ENCODE assay signal across 21 cellular contexts in the genomic region with DNA sequence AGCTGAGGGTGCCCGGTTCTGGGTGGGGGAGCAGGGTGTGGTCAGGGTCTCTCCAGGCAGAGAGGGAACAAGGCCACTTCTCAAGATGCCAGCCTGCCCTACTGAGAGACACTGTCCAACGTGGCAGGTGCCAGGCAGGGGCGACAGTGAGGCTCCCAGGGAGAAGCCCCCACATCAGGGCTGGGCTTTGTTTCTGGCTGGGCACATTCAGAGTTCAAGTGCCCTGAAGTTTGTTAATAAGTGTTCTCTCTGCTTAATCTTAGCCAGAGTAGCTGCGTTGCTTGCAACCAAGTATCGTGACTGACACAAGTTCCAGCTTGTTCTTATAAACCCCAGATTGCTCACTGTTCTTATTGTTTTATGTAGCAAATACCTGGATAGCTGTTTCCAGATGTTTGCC. TPM values are rescaled to one million over a fixed set of nuclear protein-coding genes. Genes with fewer than 3 reads are reported as not detected.
DNase-seq lines count a peak whose midpoint lies in the region; ATAC-seq and TF ChIP-seq lines count a peak whose summit lies in the region.
"Had no signal": no experiment of that assay in that cellular context is flagged by ENCODE, and none has a peak within 500 bp of the region (broad histone marks: within the 10 kb centered on the region; RNA-seq: fewer than 3 reads in every experiment).

No MANE protein-coding gene starts in this region.

- H3K27ac Mint-ChIP-seq in MCF 10A (ENCODE audit: low read depth, unreplicated experiment) (peak overlapping the region; percentile 7), endothelial cell (ENCODE audit: unreplicated experiment) (no peak overlapping the region)
- no peak overlapping the region for H3K27ac Mint-ChIP-seq in activated T-helper 2 cell treated with anti-CD3 and anti-CD28 coated beads, Interferon-gamma antibody, Interleukin-2, Interleukin-4, amounts not matched to agents 10 μg/mL and 5 μg/mL and 100 μg/mL, durations not matched to agents 14 hours and 24 hours and 36 hours

- H3K27me3 Mint-ChIP-seq in MCF 10A (ENCODE audit: insufficient read depth, unreplicated experiment) (peaks cover 30% of the 10 kb centered on the region), endothelial cell (ENCODE audit: unreplicated experiment) (peaks cover 5% of the 10 kb centered on the region)
- peaks cover 31% of the 10 kb centered on the region for H3K27me3 Mint-ChIP-seq in activated T-helper 2 cell treated with anti-CD3 and anti-CD28 coated beads, Interferon-gamma antibody, Interleukin-2, Interleukin-4, amounts not matched to agents 10 μg/mL and 5 μg/mL and 100 μg/mL, durations not matched to agents 14 hours and 24 hours and 36 hours (ENCODE audit: low read depth)

- H3K36me3 ChIP-seq in breast epithelium, result no peaks in the 10 kb centered on the region
- no peaks in the 10 kb centered on the region for H3K36me3 ChIP-seq in RWPE2 (ENCODE audit: low read depth)
- no peaks in the 10 kb centered on the region for H3K36me3 ChIP-seq in spleen

- POLR2A ChIA-PET in MCF 10A (lab: Yijun Ruan, JAX), result no interaction called here

- intact Hi-C loops in MCF 10A (cut with micrococcal nuclease) (no loop called here), breast epithelium (cut with DNase I; ENCODE audit: low total_unique reads) (no loop called here), spleen (cut with DNase I; ENCODE audit: low total_unique reads) (no loop called here)
- intact Hi-C loops in activated T-helper 2 cell treated with anti-CD3 and anti-CD28 coated beads, Interferon-gamma antibody, Interleukin-2, Interleukin-4, amounts not matched to agents 10 μg/mL and 5 μg/mL and 100 μg/mL, durations not matched to agents 14 hours and 24 hours and 36 hours (cut with micrococcal nuclease), result no loop called here

- TF ChIP-seq POLR2A in breast epithelium (IDR thresholded peaks at IDR 0.05), result no peak
- TF ChIP-seq POLR2A in spleen (IDR thresholded peaks at IDR 0.05), result no peak

- no peak overlapping the region for H3K4me3 ChIP-seq in breast epithelium
- H3K4me3 ChIP-seq in RWPE2 (ENCODE audit: severe bottlenecking), result no peak overlapping the region
- no peak overlapping the region for H3K4me3 ChIP-seq in spleen
- H3K4me3 ChIP-seq: GM12878, GM23248, K562 had no signal

- DNase-seq in MCF 10A (ENCODE audit: unreplicated experiment), result peak; percentile 13
- no peak for DNase-seq in breast epithelium (ENCODE audit: low spot score in 2 of 2)
- no peak for DNase-seq in RWPE2 (ENCODE audit: low spot score)
- DNase-seq in foreskin keratinocyte, result peak; percentile 55 to 83
- peak; percentile 59 for DNase-seq in spleen
- no peak for DNase-seq in endothelial cell (ENCODE audit: low spot score)
- no peak for DNase-seq in activated T-helper 2 cell treated with anti-CD3 and anti-CD28 coated beads, Interferon-gamma antibody, Interleukin-2, Interleukin-4, amounts not matched to agents 10 μg/mL and 5 μg/mL and 100 μg/mL, durations not matched to agents 14 hours and 24 hours and 36 hours (ENCODE audit: low spot score)
- DNase-seq: GDM1, GM23248, NCI-H1436, NCI-H2029, NCI-H2171, NCI-H446 treated with DMSO at 0.1 percent for 48 hours, NCI-H748 treated with DMSO at 0.1 percent for 48 hours had no signal

- no peak for TF ChIP-seq CTCF in MCF 10A (IDR thresholded peaks at IDR 0.05; ENCODE audit: unreplicated experiment)
- no peak for TF ChIP-seq CTCF in breast epithelium (IDR thresholded peaks at IDR 0.05)
- no peak for TF ChIP-seq CTCF in RWPE2 (IDR thresholded peaks at IDR 0.05; ENCODE audit: poor library complexity, severe bottlenecking)
- TF ChIP-seq CTCF in foreskin keratinocyte (conservative IDR thresholded peaks at IDR 0.05), result no peak
- no peak for TF ChIP-seq CTCF in spleen (IDR thresholded peaks at IDR 0.05 in 8 of 11, conservative IDR thresholded peaks at IDR 0.05 in 3 of 11)
- no peak for TF ChIP-seq CTCF in endothelial cell (IDR thresholded peaks at IDR 0.05; ENCODE audit: unreplicated experiment)

- no peaks in the 10 kb centered on the region for H3K36me3 Mint-ChIP-seq in MCF 10A (ENCODE audit: insufficient read depth, unreplicated experiment)
- no peaks in the 10 kb centered on the region for H3K36me3 Mint-ChIP-seq in endothelial cell (ENCODE audit: low read depth, unreplicated experiment)
- no peaks in the 10 kb centered on the region for H3K36me3 Mint-ChIP-seq in activated T-helper 2 cell treated with anti-CD3 and anti-CD28 coated beads, Interferon-gamma antibody, Interleukin-2, Interleukin-4, amounts not matched to agents 10 μg/mL and 5 μg/mL and 100 μg/mL, durations not matched to agents 14 hours and 24 hours and 36 hours (ENCODE audit: low read depth)
- H3K36me3 Mint-ChIP-seq: CD8-positive, alpha-beta memory T cell had no signal

- BruUV-seq in MCF 10A (replicated peaks; lab: Mats Ljungman, UMichigan), result no TSS peak

- H3K9me3 ChIP-seq in breast epithelium, result no peaks in the 10 kb centered on the region
- H3K9me3 ChIP-seq in RWPE2 (ENCODE audit: severe bottlenecking), result no peaks in the 10 kb centered on the region
- H3K9me3 ChIP-seq in spleen, result peaks cover 0 to 24% (median 10%) of the 10 kb centered on the region in 8 donors

- peaks cover 0 to 4% of the 10 kb centered on the region in 2 donors for H3K27me3 ChIP-seq in breast epithelium
- no peaks in the 10 kb centered on the region for H3K27me3 ChIP-seq in RWPE2 (ENCODE audit: insufficient read depth, poor library complexity, severe bottlenecking)
- peaks cover 1% of the 10 kb centered on the region for H3K27me3 ChIP-seq in foreskin keratinocyte
- peaks cover 0 to 34% (median 0%) of the 10 kb centered on the region in 7 donors for H3K27me3 ChIP-seq in spleen (replicated peaks in 1 of 7)

- ATAC-seq in RWPE2 (ENCODE audit: low read depth), result peak; percentile 83
- ATAC-seq in foreskin keratinocyte, result peak; percentile 77
- ATAC-seq in GM21526 (IDR thresholded peaks at IDR 0.05; ENCODE audit: low FRiP score, unreplicated experiment), result no peak
- ATAC-seq: GM12878, HCT116, K562 had no signal

- H3K4me1 Mint-ChIP-seq in MCF 10A (ENCODE audit: insufficient read depth, unreplicated experiment), result peaks cover 8% of the 10 kb centered on the region
- H3K4me1 Mint-ChIP-seq in endothelial cell (ENCODE audit: unreplicated experiment), result peaks cover 7% of the 10 kb centered on the region
- no peaks in the 10 kb centered on the region for H3K4me1 Mint-ChIP-seq in activated T-helper 2 cell treated with anti-CD3 and anti-CD28 coated beads, Interferon-gamma antibody, Interleukin-2, Interleukin-4, amounts not matched to agents 10 μg/mL and 5 μg/mL and 100 μg/mL, durations not matched to agents 14 hours and 24 hours and 36 hours (ENCODE audit: low read depth)
- H3K4me1 Mint-ChIP-seq: CD8-positive, alpha-beta memory T cell had no signal

- CTCF ChIA-PET in MCF 10A (lab: Yijun Ruan, JAX), result interaction anchor here (0.5 to 1.3 kb wide), 2 partner anchors 420 to 551 kb away, joined by 3 read pairs; no protein-coding TSS in a partner anchor

- 48 to 70% (median 63%) methylated on average over 5 of the region's 5 CpGs for WGBS in spleen, 5 donors

- no peak overlapping the region for H3K4me3 Mint-ChIP-seq in MCF 10A (ENCODE audit: unreplicated experiment)
- no peak overlapping the region for H3K4me3 Mint-ChIP-seq in endothelial cell (ENCODE audit: unreplicated experiment)
- H3K4me3 Mint-ChIP-seq in activated T-helper 2 cell treated with anti-CD3 and anti-CD28 coated beads, Interferon-gamma antibody, Interleukin-2, Interleukin-4, amounts not matched to agents 10 μg/mL and 5 μg/mL and 100 μg/mL, durations not matched to agents 14 hours and 24 hours and 36 hours (ENCODE audit: low read depth), result no peak overlapping the region
- H3K4me3 Mint-ChIP-seq: CD8-positive, alpha-beta memory T cell had no signal

- H3K9me3 Mint-ChIP-seq in MCF 10A (ENCODE audit: unreplicated experiment) (peaks cover 27% of the 10 kb centered on the region), endothelial cell (ENCODE audit: unreplicated experiment) (no peaks in the 10 kb centered on the region)
- peaks cover 5% of the 10 kb centered on the region for H3K9me3 Mint-ChIP-seq in activated T-helper 2 cell treated with anti-CD3 and anti-CD28 coated beads, Interferon-gamma antibody, Interleukin-2, Interleukin-4, amounts not matched to agents 10 μg/mL and 5 μg/mL and 100 μg/mL, durations not matched to agents 14 hours and 24 hours and 36 hours

- H3K4me1 ChIP-seq in breast epithelium (no peaks in the 10 kb centered on the region), RWPE2 (ENCODE audit: insufficient read depth, poor library complexity, severe bottlenecking) (peaks cover 3% of the 10 kb centered on the region), foreskin keratinocyte (peaks cover 4% of the 10 kb centered on the region), spleen (no peaks in the 10 kb centered on the region)

- no peak overlapping the region for H3K27ac ChIP-seq in breast epithelium
- H3K27ac ChIP-seq in RWPE2 (ENCODE audit: poor library complexity, severe bottlenecking), result no peak overlapping the region
- H3K27ac ChIP-seq in foreskin keratinocyte, result peak overlapping the region; percentile 16
- H3K27ac ChIP-seq in spleen, result no peak overlapping the region
- H3K27ac ChIP-seq: 22Rv1, GM23248 had no signal

RNA-seq across cellular contexts. Expression of a gene that starts 21.8 kb away (rescaled TPM):
- not detected in 2 replicates for total RNA-seq in MCF 10A (2022)
- total RNA-seq in breast epithelium, result not detected
- total RNA-seq in foreskin keratinocyte, result not detected in 2 replicates
- polyA plus RNA-seq in foreskin keratinocyte, result not detected in 2 replicates
- total RNA-seq in spleen, result not detected
- polyA plus RNA-seq in spleen, result not detected
- total RNA-seq in endothelial cell (ENCODE audit: unreplicated experiment), result not detected
- total RNA-seq in activated T-helper 2 cell treated with anti-CD3 and anti-CD28 coated beads, Interferon-gamma antibody, Interleukin-2, Interleukin-4, amounts not matched to agents 10 μg/mL and 5 μg/mL and 100 μg/mL, durations not matched to agents 14 hours and 24 hours and 36 hours, result not detected in 2 replicates
- total RNA-seq: CD8-positive, alpha-beta memory T cell; GM12878; GM23248; K562 had no signal
- polyA plus RNA-seq: BJ; CD8-positive, alpha-beta memory T cell; GM12878; GM23248; K562 had no signal

Comparison
In these comparisons a context has a peak if more than half of its experiments do, and no peak if none do; other contexts are left out.
1. DNase-seq: peak in MCF 10A (single experiment), foreskin keratinocyte (2 of 2) and spleen (single experiment); none in breast epithelium (0 of 2), RWPE2 (single experiment), endothelial cell (single experiment) and activated T-helper 2 cell treated with anti-CD3 and anti-CD28 coated beads, Interferon-gamma antibody, Interleukin-2, Interleukin-4, amounts not matched to agents 10 μg/mL and 5 μg/mL and 100 μg/mL, durations not matched to agents 14 hours and 24 hours and 36 hours (single experiment).